ENCODE assay signal across 27 cellular contexts in genomic region chrX:150150081-150150779, GRCh38.
DNase-seq lines count a peak whose midpoint lies in the region; ATAC-seq and TF ChIP-seq lines count a peak whose summit lies in the region.
"Had no signal": no experiment of that assay in that cellular context is flagged by ENCODE, and none has a peak within 500 bp of the region (broad histone marks: within the 10 kb centered on the region; RNA-seq: fewer than 3 reads in every experiment).

No MANE protein-coding gene starts in this region.

- no peaks in the 10 kb centered on the region for H3K36me3 Mint-ChIP-seq in activated T-cell treated with anti-CD3 and anti-CD28 coated beads, Interleukin-2, amount 50 U/mL, for 72 hours (ENCODE audit: insufficient read depth in 2 of 2)
- H3K36me3 Mint-ChIP-seq: activated naive CD8-positive, alpha-beta T cell; memory B cell had no signal

- no peaks in the 10 kb centered on the region for H3K4me1 ChIP-seq in liver (ENCODE audit: control insufficient read depth in 4 of 4, insufficient read depth in 4 of 4, low read length in 3 of 4)
- no peaks in the 10 kb centered on the region for H3K4me1 ChIP-seq in right lobe of liver
- H3K4me1 ChIP-seq in esophagus muscularis mucosa = peaks cover 0 to 5% (median 0%) of the 10 kb centered on the region in 4 donors
- peaks cover 7% of the 10 kb centered on the region for H3K4me1 ChIP-seq in osteoblast (ENCODE audit: insufficient read depth, low read length)
- H3K4me1 ChIP-seq in A673 (ENCODE audit: insufficient read depth, low read length, poor library complexity, severe bottlenecking) = no peaks in the 10 kb centered on the region
- H3K4me1 ChIP-seq: BLaER1, psoas muscle, thyroid gland had no signal

- no peaks in the 10 kb centered on the region for H3K36me3 ChIP-seq in liver (ENCODE audit: control insufficient read depth in 4 of 4, insufficient read depth in 3 of 4, low read depth in 1 of 4, low read length in 3 of 4)
- H3K36me3 ChIP-seq in right lobe of liver = no peaks in the 10 kb centered on the region
- no peaks in the 10 kb centered on the region for H3K36me3 ChIP-seq in esophagus muscularis mucosa
- no peaks in the 10 kb centered on the region for H3K36me3 ChIP-seq in osteoblast (ENCODE audit: insufficient read depth, low read length)
- no peaks in the 10 kb centered on the region for H3K36me3 ChIP-seq in A673 (ENCODE audit: insufficient read depth, low read length, poor library complexity, severe bottlenecking)
- H3K36me3 ChIP-seq: BLaER1, heart left ventricle, thyroid gland had no signal

- no peaks in the 10 kb centered on the region for H3K27me3 ChIP-seq in liver (ENCODE audit: control insufficient read depth in 4 of 4, insufficient read depth in 4 of 4, low read length in 3 of 4)
- no peaks in the 10 kb centered on the region for H3K27me3 ChIP-seq in right lobe of liver
- H3K27me3 ChIP-seq in esophagus muscularis mucosa = no peaks in the 10 kb centered on the region
- no peaks in the 10 kb centered on the region for H3K27me3 ChIP-seq in osteoblast (ENCODE audit: insufficient read depth, low read length)
- H3K27me3 ChIP-seq in A673 (replicated peaks; ENCODE audit: insufficient read depth, low read depth, low read length, poor library complexity) = no peaks in the 10 kb centered on the region
- H3K27me3 ChIP-seq: BLaER1, heart left ventricle, thyroid gland had no signal

- H3K9ac ChIP-seq in liver (ENCODE audit: low read depth in 1 of 2, low read length in 2 of 2) = no peak overlapping the region
- H3K9ac ChIP-seq: BLaER1, KMS-11 had no signal

- intact Hi-C loops in right lobe of liver (cut with DNase I) = no loop called here
- intact Hi-C loops in esophagus muscularis mucosa (cut with DNase I) = no loop called here
- intact Hi-C loops in A673 (cut with micrococcal nuclease; ENCODE audit: unreplicated experiment) = no loop called here

- no peak overlapping the region for H3K4me2 ChIP-seq in osteoblast (ENCODE audit: insufficient read depth, low read length)
- H3K4me2 ChIP-seq: BLaER1, KMS-11 had no signal

- no peak overlapping the region for H3K4me3 ChIP-seq in liver (ENCODE audit: low read depth in 1 of 3, low read length in 3 of 3)
- H3K4me3 ChIP-seq in right lobe of liver = no peak overlapping the region
- no peak overlapping the region for H3K4me3 ChIP-seq in esophagus muscularis mucosa
- H3K4me3 ChIP-seq in osteoblast (ENCODE audit: insufficient read depth, low read length) = no peak overlapping the region
- H3K4me3 ChIP-seq in A673 (ENCODE audit: low read depth, low read length, poor library complexity, severe bottlenecking) = no peak overlapping the region
- H3K4me3 ChIP-seq: BLaER1, heart left ventricle, psoas muscle, thyroid gland had no signal

- 86% methylated on average over 4 of the region's 4 CpGs for WGBS in liver
- 60% methylated on average over 1 of the region's 4 CpGs for WGBS in right lobe of liver (ENCODE audit: insufficient coverage, low coverage, low lambda C conversion rate, missing lambda C conversion rate)
- WGBS in esophagus muscularis mucosa = 56% methylated on average over 2 of the region's 4 CpGs

- TF ChIP-seq POLR2A in right lobe of liver (IDR thresholded peaks at IDR 0.05) = no peak
- TF ChIP-seq POLR2A in esophagus muscularis mucosa (IDR thresholded peaks at IDR 0.05; ENCODE audit: low read depth) = no peak

- no peak overlapping the region for H2AFZ ChIP-seq in osteoblast (ENCODE audit: low read length)

- TF ChIP-seq EP300 in esophagus muscularis mucosa (IDR thresholded peaks at IDR 0.05) = no peak

- CTCF ChIA-PET in A673 (lab: Charles Lee) = no interaction called here

- no peak for ATAC-seq in right lobe of liver
- no peak for ATAC-seq in activated T-cell treated with anti-CD3 and anti-CD28 coated beads, Interleukin-2, amount 50 U/mL, for 72 hours (replicated peaks in 1 of 2)
- ATAC-seq: activated CD8-positive, alpha-beta T cell treated with anti-CD3 and anti-CD28 coated beads for 36 hours; HCT116; psoas muscle had no signal

- no peak overlapping the region for H3K4me3 Mint-ChIP-seq in activated T-cell treated with anti-CD3 and anti-CD28 coated beads, Interleukin-2, amount 50 U/mL, for 72 hours
- H3K4me3 Mint-ChIP-seq: activated CD8-positive, alpha-beta T cell treated with anti-CD3 and anti-CD28 coated beads for 36 hours; activated naive CD8-positive, alpha-beta T cell; central memory CD8-positive, alpha-beta T cell; memory B cell; stimulated activated naive CD8-positive, alpha-beta T cell treated with anti-CD3 and anti-CD28 coated beads, Interleukin-15, Interleukin-2, amounts not matched to agents 100 ng/mL and 50 ng/mL, for 24 hours had no signal

- H3K27ac ChIP-seq in liver (ENCODE audit: low read depth in 1 of 2, low read length in 2 of 2) (no peak overlapping the region), right lobe of liver (no peak overlapping the region), esophagus muscularis mucosa (replicated peaks in 1 of 4) (no peak overlapping the region), osteoblast (ENCODE audit: low read depth, low read length) (no peak overlapping the region), A673 (ENCODE audit: low read depth, low read length, poor library complexity, severe bottlenecking) (no peak overlapping the region)
- H3K27ac ChIP-seq: BLaER1, heart left ventricle, KMS-11, psoas muscle, thyroid gland had no signal

- no peak for TF ChIP-seq RAD21 in liver (IDR thresholded peaks at IDR 0.05)

- H4K20me1 ChIP-seq in osteoblast (ENCODE audit: insufficient read depth, low read length) = no peaks in the 10 kb centered on the region
- H4K20me1 ChIP-seq: BLaER1 had no signal

- TF ChIP-seq CTCF in liver (IDR thresholded peaks at IDR 0.05; ENCODE audit: low read depth, low read length, missing input control) (no peak), right lobe of liver (IDR thresholded peaks at IDR 0.05) (no peak), esophagus muscularis mucosa (IDR thresholded peaks at IDR 0.05) (no peak), osteoblast (IDR thresholded peaks at IDR 0.05; ENCODE audit: extremely low read depth, low read depth, low read length) (no peak), A673 (conservative IDR thresholded peaks at IDR 0.05; ENCODE audit: low read depth, low read length) (no peak)

- BruUV-seq in A673 (replicated peaks; lab: Mats Ljungman, UMichigan) = no TSS peak

- H3K27me3 Mint-ChIP-seq in activated T-cell treated with anti-CD3 and anti-CD28 coated beads, Interleukin-2, amount 50 U/mL, for 72 hours (ENCODE audit: low read depth) = peaks cover 15% of the 10 kb centered on the region
- H3K27me3 Mint-ChIP-seq: activated CD8-positive, alpha-beta T cell treated with anti-CD3 and anti-CD28 coated beads for 36 hours; activated naive CD8-positive, alpha-beta T cell; central memory CD8-positive, alpha-beta T cell; stimulated activated naive CD8-positive, alpha-beta T cell treated with anti-CD3 and anti-CD28 coated beads, Interleukin-15, Interleukin-2, amounts not matched to agents 100 ng/mL and 50 ng/mL, for 24 hours had no signal

- POLR2A ChIA-PET in A673 (lab: Charles Lee; ENCODE audit: low non-redundant PET) = no interaction called here

- H3K79me2 ChIP-seq in osteoblast (ENCODE audit: insufficient read depth, low read length) = no peaks in the 10 kb centered on the region

- no peaks in the 10 kb centered on the region for H3K4me1 Mint-ChIP-seq in activated T-cell treated with anti-CD3 and anti-CD28 coated beads, Interleukin-2, amount 50 U/mL, for 72 hours (ENCODE audit: low read depth)
- H3K4me1 Mint-ChIP-seq: central memory CD8-positive, alpha-beta T cell; memory B cell had no signal

- DNase-seq in right lobe of liver = no peak
- DNase-seq in esophagus muscularis mucosa (ENCODE audit: extremely low spot score) = peak; percentile 31
- peak; percentile 61 for DNase-seq in osteoblast (ENCODE audit: insufficient read length, low spot score, missing footprints)
- no peak for DNase-seq in DMS114 treated with DMSO at 0.1 percent for 48 hours (lab: John Stamatoyannopoulos, UW; ENCODE audit: unreplicated experiment)
- no peak for DNase-seq in A673 (ENCODE audit: low spot score)
- no peak for DNase-seq in CD1c-positive myeloid dendritic cell (ENCODE audit: extremely low spot score)
- DNase-seq in activated T-cell treated with anti-CD3 and anti-CD28 coated beads, Interleukin-2, amount 50 U/mL, for 72 hours = no peak
- DNase-seq: activated CD4-positive, alpha-beta T cell treated with anti-CD3 and anti-CD28 coated beads for 1 hour; activated CD8-positive, alpha-beta T cell treated with anti-CD3 and anti-CD28 coated beads for 36 hours; activated effector memory CD4-positive, alpha-beta T cell treated with Interleukin-2 at 50 U/mL for 16 hours; COR-L47; DMS79 treated with DMSO at 0.1 percent for 48 hours; heart left ventricle; NCI-H1436 treated with DMSO at 0.1 percent for 48 hours; NCI-H2171 treated with DMSO at 0.1 percent for 48 hours; NCI-H524; psoas muscle; small intestine; thyroid gland had no signal

- H3K9me3 ChIP-seq in liver (ENCODE audit: control insufficient read depth in 4 of 4, low read length in 3 of 4) = no peaks in the 10 kb centered on the region
- no peaks in the 10 kb centered on the region for H3K9me3 ChIP-seq in right lobe of liver
- no peaks in the 10 kb centered on the region for H3K9me3 ChIP-seq in esophagus muscularis mucosa
- H3K9me3 ChIP-seq in osteoblast (ENCODE audit: low read depth, low read length) = no peaks in the 10 kb centered on the region
- H3K9me3 ChIP-seq in A673 (ENCODE audit: low read depth, low read length, poor library complexity, severe bottlenecking) = no peaks in the 10 kb centered on the region
- H3K9me3 ChIP-seq: BLaER1, heart left ventricle, psoas muscle, thyroid gland had no signal

- H3K9me3 Mint-ChIP-seq in activated T-cell treated with anti-CD3 and anti-CD28 coated beads, Interleukin-2, amount 50 U/mL, for 72 hours = no peaks in the 10 kb centered on the region
- H3K9me3 Mint-ChIP-seq: activated CD8-positive, alpha-beta T cell treated with anti-CD3 and anti-CD28 coated beads for 36 hours; central memory CD8-positive, alpha-beta T cell; memory B cell; stimulated activated naive CD8-positive, alpha-beta T cell treated with anti-CD3 and anti-CD28 coated beads, Interleukin-15, Interleukin-2, amounts not matched to agents 100 ng/mL and 50 ng/mL, for 24 hours had no signal

- H3K27ac Mint-ChIP-seq in activated T-cell treated with anti-CD3 and anti-CD28 coated beads, Interleukin-2, amount 50 U/mL, for 72 hours = no peak overlapping the region
- H3K27ac Mint-ChIP-seq: activated CD8-positive, alpha-beta T cell treated with anti-CD3 and anti-CD28 coated beads for 36 hours; activated naive CD8-positive, alpha-beta T cell; memory B cell; stimulated activated naive CD8-positive, alpha-beta T cell treated with anti-CD3 and anti-CD28 coated beads, Interleukin-15, Interleukin-2, amounts not matched to agents 100 ng/mL and 50 ng/mL, for 24 hours had no signal

TF ChIP-seq in liver, 16 proteins besides CTCF, POLR2A, EP300 and RAD21 (continues in another document):
- no peak for TF ChIP-seq GABPA (IDR thresholded peaks at IDR 0.05 in 1 of 2, conservative IDR thresholded peaks at IDR 0.05 in 1 of 2)
- TF ChIP-seq YY1 (IDR thresholded peaks at IDR 0.05) = no peak
- no peak for TF ChIP-seq JUND (IDR thresholded peaks at IDR 0.05)
- TF ChIP-seq TAF1 (conservative IDR thresholded peaks at IDR 0.05) = no peak

Comparison
In these comparisons a context has a peak if more than half of its experiments do, and no peak if none do; other contexts are left out.
1. DNase-seq: peak in esophagus muscularis mucosa (single experiment) and osteoblast (single experiment); none in right lobe of liver (0 of 3), DMS114 treated with DMSO at 0.1 percent for 48 hours (single experiment), A673 (single experiment), CD1c-positive myeloid dendritic cell (single experiment) and activated T-cell treated with anti-CD3 and anti-CD28 coated beads, Interleukin-2, amount 50 U/mL, for 72 hours (0 of 2).